15 cellular contexts compared by ENCODE assay signal in genomic region chr4:108519911-108520310, GRCh38.
"Had no signal": no experiment of that assay in that cellular context is flagged by ENCODE, and none has a peak within 500 bp of the region (broad histone marks: within the 10 kb centered on the region; RNA-seq: fewer than 3 reads in every experiment).

No MANE protein-coding gene starts in this region.

- H3K4me1 Mint-ChIP-seq: nephron progenitor cell had no signal

- H3K27me3 Mint-ChIP-seq: activated CD4-positive, alpha-beta T cell treated with anti-CD3 and anti-CD28 coated beads, Interleukin-2, amount 10 ng/mL, durations not matched to agents 7 days and 5 days; activated naive CD8-positive, alpha-beta T cell had no signal

- H3K36me3 ChIP-seq: sigmoid colon, spleen, thoracic aorta, upper lobe of right lung had no signal

- H3K27ac ChIP-seq: foreskin keratinocyte, sigmoid colon, spleen, thoracic aorta, upper lobe of right lung had no signal

- H3K27me3 ChIP-seq: spleen, upper lobe of right lung had no signal

- H3K9me3 ChIP-seq: sigmoid colon, spleen, thoracic aorta, upper lobe of right lung had no signal

- H3K4me3 Mint-ChIP-seq: activated CD4-positive, alpha-beta T cell treated with anti-CD3 and anti-CD28 coated beads, Interleukin-2, amount 10 ng/mL, durations not matched to agents 7 days and 5 days; activated naive CD8-positive, alpha-beta T cell; nephron progenitor cell had no signal

- H3K4me3 ChIP-seq: sigmoid colon, spleen, thoracic aorta, upper lobe of right lung had no signal

- ATAC-seq: foreskin keratinocyte, upper lobe of right lung had no signal

- DNase-seq: activated CD4-positive, alpha-beta T cell treated with anti-CD3 and anti-CD28 coated beads, Interleukin-2, amount 10 ng/mL, durations not matched to agents 7 days and 5 days; activated CD4-positive, CD25-positive, alpha-beta regulatory T cell; activated effector memory CD4-positive, alpha-beta T cell treated with anti-CD3 and anti-CD28 coated beads, Interleukin-2, amount 50 U/mL, for 16 hours; aorta; cerebellar nuclear complex; effector CD8-positive, alpha-beta T cell; foreskin keratinocyte; glutamatergic neuron; hypothalamus; nephron progenitor cell; sigmoid colon; spleen; upper lobe of right lung had no signal

- H3K4me1 ChIP-seq: foreskin keratinocyte, sigmoid colon, upper lobe of right lung had no signal

- H3K27ac Mint-ChIP-seq: activated CD4-positive, alpha-beta T cell treated with anti-CD3 and anti-CD28 coated beads, Interleukin-2, amount 10 ng/mL, durations not matched to agents 7 days and 5 days; activated naive CD8-positive, alpha-beta T cell; nephron progenitor cell had no signal
